ENCODE assay signal across 9 cellular contexts in genomic region chr22:32836286-32836859, GRCh38. TPM values are rescaled to one million over a fixed set of nuclear protein-coding genes. Genes with fewer than 3 reads are reported as not detected.
DNase-seq lines count a peak whose midpoint lies in the region; ATAC-seq and TF ChIP-seq lines count a peak whose summit lies in the region.
"Had no signal": no experiment of that assay in that cellular context is flagged by ENCODE, and none has a peak within 500 bp of the region (broad histone marks: within the 10 kb centered on the region; RNA-seq: fewer than 3 reads in every experiment).

No MANE protein-coding gene starts in this region.

- no peaks in the 10 kb centered on the region for H3K4me1 Mint-ChIP-seq in progenitor cell of endocrine pancreas (ENCODE audit: low read depth)

- peak overlapping the region; percentile 18 to 85 for H3K27ac ChIP-seq in coronary artery

- ATAC-seq in HG02642 (IDR thresholded peaks at IDR 0.05; ENCODE audit: poor library complexity, unreplicated experiment), result no peak

- no peak overlapping the region for H3K4me3 ChIP-seq in coronary artery

- no peaks in the 10 kb centered on the region for H3K36me3 Mint-ChIP-seq in progenitor cell of endocrine pancreas (ENCODE audit: insufficient read depth)

- H3K27me3 Mint-ChIP-seq in progenitor cell of endocrine pancreas, result peaks cover 3% of the 10 kb centered on the region

- no peak overlapping the region for H3K27ac Mint-ChIP-seq in progenitor cell of endocrine pancreas
- H3K27ac Mint-ChIP-seq: dendritic cell treated with granulocyte-macrophage colony-stimulating factor and Interleukin-4, amounts not matched to agents 40 ng/mL and 50 ng/mL, for 4 days had no signal

- H3K9me3 Mint-ChIP-seq in progenitor cell of endocrine pancreas (ENCODE audit: low read depth), result no peaks in the 10 kb centered on the region
- H3K9me3 Mint-ChIP-seq: dendritic cell treated with granulocyte-macrophage colony-stimulating factor and Interleukin-4, amounts not matched to agents 40 ng/mL and 50 ng/mL, for 4 days had no signal

- DNase-seq in EL (peak; percentile 27), Kasumi-1 (lab: John Stamatoyannopoulos, UW) (peak; percentile 14 to 40), coronary artery (ENCODE audit: low spot score) (no peak), progenitor cell of endocrine pancreas (ENCODE audit: low spot score, unreplicated experiment) (no peak), NCI-H128 (lab: John Stamatoyannopoulos, UW; ENCODE audit: unreplicated experiment) (no peak), cerebellar nuclear complex (lab: John Stamatoyannopoulos, UW) (no peak)
- DNase-seq: NCI-H1048 had no signal

- no peak overlapping the region for H3K4me3 Mint-ChIP-seq in progenitor cell of endocrine pancreas (ENCODE audit: low read depth)
- H3K4me3 Mint-ChIP-seq: dendritic cell treated with granulocyte-macrophage colony-stimulating factor and Interleukin-4, amounts not matched to agents 40 ng/mL and 50 ng/mL, for 4 days had no signal

- no peak for TF ChIP-seq CTCF in coronary artery (IDR thresholded peaks at IDR 0.05)
- peak; percentile 63 for TF ChIP-seq CTCF in progenitor cell of endocrine pancreas (IDR thresholded peaks at IDR 0.05; ENCODE audit: unreplicated experiment)

RNA-seq across cellular contexts. Expression of gene TIMP3, which starts 34.9 kb away (rescaled TPM):
- total RNA-seq in progenitor cell of endocrine pancreas, result 2.4 and 3.2 TPM in 2 replicates

Comparison
In these comparisons a context has a peak if more than half of its experiments do, and no peak if none do; other contexts are left out.
1. DNase-seq: peak in EL (single experiment) and Kasumi-1 (2 of 2); none in coronary artery (single experiment), progenitor cell of endocrine pancreas (single experiment), NCI-H128 (single experiment) and cerebellar nuclear complex (0 of 2).